In the genomic region with DNA sequence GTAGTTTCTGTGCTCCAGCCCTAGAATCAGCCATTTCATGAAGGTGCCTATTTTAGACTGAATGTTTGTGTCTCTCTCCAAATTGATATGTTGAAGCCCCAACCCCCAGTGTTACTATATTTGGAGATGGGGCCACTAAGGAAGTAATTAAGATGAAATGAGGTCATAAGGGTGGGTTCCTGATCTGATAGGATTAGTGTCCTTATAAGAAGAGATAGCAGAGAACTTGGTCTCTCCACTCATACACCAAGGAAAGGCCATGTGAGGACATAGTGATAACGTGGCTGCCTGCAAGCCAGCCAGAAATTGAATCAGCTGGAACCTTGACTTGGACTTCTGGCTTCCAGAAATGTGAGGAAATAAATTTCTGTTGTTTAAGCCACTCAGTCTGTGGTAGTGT, we compare ENCODE assay signal across 22 cellular contexts.
"Had no signal": no experiment of that assay in that cellular context is flagged by ENCODE, and none has a peak within 500 bp of the region (broad histone marks: within the 10 kb centered on the region; RNA-seq: fewer than 3 reads in every experiment).

No MANE protein-coding gene starts in this region.

- H3K4me1 ChIP-seq: foreskin keratinocyte, uterus had no signal

- H3K27me3 ChIP-seq: esophagus muscularis mucosa, foreskin keratinocyte, ovary, tibial artery, uterus had no signal

- ATAC-seq: activated T-cell treated with anti-CD3 and anti-CD28 coated beads, Interleukin-2, amount 50 U/mL, for 72 hours; foreskin keratinocyte; naive thymus-derived CD8-positive, alpha-beta T cell; stimulated activated naive CD8-positive, alpha-beta T cell treated with anti-CD3 and anti-CD28 coated beads, Interleukin-15, Interleukin-2, amounts not matched to agents 100 U/mL and 50 U/mL, for 24 hours had no signal

- H3K4me3 ChIP-seq: esophagus muscularis mucosa, ovary, tibial artery, uterus had no signal

- H3K27me3 Mint-ChIP-seq: dendritic cell treated with granulocyte-macrophage colony-stimulating factor and Interleukin-4, amounts not matched to agents 40 ng/mL and 50 ng/mL, for 4 days; naive thymus-derived CD8-positive, alpha-beta T cell had no signal

- H3K4me1 Mint-ChIP-seq: naive thymus-derived CD8-positive, alpha-beta T cell had no signal

- H3K27ac Mint-ChIP-seq: activated T-cell treated with anti-CD3 and anti-CD28 coated beads, Interleukin-2, amount 50 U/mL, for 72 hours; dendritic cell treated with granulocyte-macrophage colony-stimulating factor and Interleukin-4, amounts not matched to agents 40 ng/mL and 50 ng/mL, for 4 days; naive thymus-derived CD8-positive, alpha-beta T cell had no signal

- H3K9me3 Mint-ChIP-seq: activated T-cell treated with anti-CD3 and anti-CD28 coated beads, Interleukin-2, amount 50 U/mL, for 72 hours had no signal

- H3K36me3 ChIP-seq: esophagus muscularis mucosa, ovary, tibial artery, uterus, WERI-Rb-1 had no signal

- DNase-seq: activated CD4-positive, alpha-beta T cell treated with anti-CD3 and anti-CD28 coated beads, Interleukin-2, amount 50 U/mL, for 4 hours; activated effector memory CD4-positive, alpha-beta T cell treated with anti-CD3 and anti-CD28 coated beads, Interleukin-2, amount 50 U/mL, for 16 hours; activated naive CD4-positive, alpha-beta T cell treated with anti-CD3 and anti-CD28 coated beads, Interleukin-2, amount 50 U/mL, for 16 hours; activated T-cell treated with anti-CD3 and anti-CD28 coated beads, Interleukin-2, amount 50 U/mL, for 72 hours; effector CD8-positive, alpha-beta T cell; foreskin keratinocyte; head of caudate nucleus; kidney; mesenchymal stem cell; naive thymus-derived CD8-positive, alpha-beta T cell; ovary; stimulated activated CD4-positive, alpha-beta T cell treated with anti-CD3 and anti-CD28 coated beads, Interleukin-1b, Interleukin-23, amount 100 ng/mL, for 48 hours; stimulated activated naive CD8-positive, alpha-beta T cell treated with anti-CD3 and anti-CD28 coated beads, Interleukin-15, Interleukin-2, amounts not matched to agents 100 U/mL and 50 U/mL, for 24 hours; substantia nigra; T1000; tibial artery; uterus; WERI-Rb-1 had no signal

- FAIRE-seq: astrocyte, bronchial epithelial cell, kidney had no signal

- H3K4me3 Mint-ChIP-seq: activated T-cell treated with anti-CD3 and anti-CD28 coated beads, Interleukin-2, amount 50 U/mL, for 72 hours; dendritic cell treated with granulocyte-macrophage colony-stimulating factor and Interleukin-4, amounts not matched to agents 40 ng/mL and 50 ng/mL, for 4 days; naive thymus-derived CD8-positive, alpha-beta T cell had no signal

- H3K27ac ChIP-seq: esophagus muscularis mucosa, foreskin keratinocyte, ovary, tibial artery, uterus, WERI-Rb-1 had no signal

- H3K9me3 ChIP-seq: esophagus muscularis mucosa, ovary, tibial artery, uterus had no signal
